ENCODE assay signal across 1 cellular context in the genomic region with DNA sequence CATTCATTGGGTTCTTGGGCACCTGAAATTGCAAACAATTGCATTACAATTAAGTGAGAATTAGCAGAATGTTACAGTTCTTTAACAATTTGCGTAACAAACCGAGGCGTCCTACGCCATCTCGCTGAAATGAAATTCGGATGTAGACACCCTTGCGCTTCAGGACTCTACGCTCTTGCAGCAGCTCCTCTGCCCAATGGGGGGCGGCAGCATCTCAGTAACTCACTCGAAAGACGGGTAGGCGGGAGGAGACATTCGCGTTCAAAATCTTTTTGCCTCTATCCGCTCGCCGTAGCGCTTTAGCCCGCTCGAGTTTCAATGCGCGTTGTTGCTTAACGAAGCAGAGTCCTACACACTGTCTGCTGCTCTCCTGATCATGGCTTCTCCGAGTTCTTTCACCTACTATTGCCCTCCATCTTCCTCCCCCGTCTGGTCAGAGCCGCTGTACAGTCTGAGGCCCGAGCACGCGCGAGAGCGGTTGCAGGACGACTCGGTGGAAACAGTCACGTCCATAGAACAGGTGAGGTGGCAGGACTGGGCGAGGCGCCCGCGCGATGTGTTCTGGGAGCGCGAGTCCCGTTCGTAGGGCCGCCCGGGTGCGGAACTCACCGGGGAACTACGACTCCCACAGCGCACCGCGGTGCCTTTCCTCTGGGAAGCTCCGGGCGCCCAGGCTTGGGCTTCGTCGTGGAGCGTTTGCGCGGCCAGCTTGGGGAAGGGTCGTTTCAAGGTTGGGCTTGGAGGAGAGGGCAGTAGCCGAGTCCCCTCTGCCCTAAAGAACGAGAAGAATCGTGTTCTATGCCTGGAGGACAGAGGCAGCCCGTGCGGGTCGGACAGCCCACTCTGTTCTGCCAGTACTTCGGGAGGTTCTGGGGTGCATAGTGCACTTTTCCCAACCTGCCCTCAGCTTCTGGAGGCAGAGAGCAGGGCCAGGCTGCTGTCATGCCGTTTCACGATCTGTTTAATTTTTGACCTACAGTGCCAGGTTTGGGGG.
A peak's percentile ranks its signal among the peaks of the same experiment; 100 is the strongest.
TF ChIP-seq lines count a peak whose summit lies in the region.

FNTB (plus strand) TSS at position 318 of the 994 bp plus-strand sequence; CDS start at position 377, 59 bp downstream.

TF ChIP-seq in HepG2, 621 proteins besides CTCF, POLR2A, EP300 and RAD21 (continued from another document and continues in another):
- TF ChIP-seq, protein P1, sequence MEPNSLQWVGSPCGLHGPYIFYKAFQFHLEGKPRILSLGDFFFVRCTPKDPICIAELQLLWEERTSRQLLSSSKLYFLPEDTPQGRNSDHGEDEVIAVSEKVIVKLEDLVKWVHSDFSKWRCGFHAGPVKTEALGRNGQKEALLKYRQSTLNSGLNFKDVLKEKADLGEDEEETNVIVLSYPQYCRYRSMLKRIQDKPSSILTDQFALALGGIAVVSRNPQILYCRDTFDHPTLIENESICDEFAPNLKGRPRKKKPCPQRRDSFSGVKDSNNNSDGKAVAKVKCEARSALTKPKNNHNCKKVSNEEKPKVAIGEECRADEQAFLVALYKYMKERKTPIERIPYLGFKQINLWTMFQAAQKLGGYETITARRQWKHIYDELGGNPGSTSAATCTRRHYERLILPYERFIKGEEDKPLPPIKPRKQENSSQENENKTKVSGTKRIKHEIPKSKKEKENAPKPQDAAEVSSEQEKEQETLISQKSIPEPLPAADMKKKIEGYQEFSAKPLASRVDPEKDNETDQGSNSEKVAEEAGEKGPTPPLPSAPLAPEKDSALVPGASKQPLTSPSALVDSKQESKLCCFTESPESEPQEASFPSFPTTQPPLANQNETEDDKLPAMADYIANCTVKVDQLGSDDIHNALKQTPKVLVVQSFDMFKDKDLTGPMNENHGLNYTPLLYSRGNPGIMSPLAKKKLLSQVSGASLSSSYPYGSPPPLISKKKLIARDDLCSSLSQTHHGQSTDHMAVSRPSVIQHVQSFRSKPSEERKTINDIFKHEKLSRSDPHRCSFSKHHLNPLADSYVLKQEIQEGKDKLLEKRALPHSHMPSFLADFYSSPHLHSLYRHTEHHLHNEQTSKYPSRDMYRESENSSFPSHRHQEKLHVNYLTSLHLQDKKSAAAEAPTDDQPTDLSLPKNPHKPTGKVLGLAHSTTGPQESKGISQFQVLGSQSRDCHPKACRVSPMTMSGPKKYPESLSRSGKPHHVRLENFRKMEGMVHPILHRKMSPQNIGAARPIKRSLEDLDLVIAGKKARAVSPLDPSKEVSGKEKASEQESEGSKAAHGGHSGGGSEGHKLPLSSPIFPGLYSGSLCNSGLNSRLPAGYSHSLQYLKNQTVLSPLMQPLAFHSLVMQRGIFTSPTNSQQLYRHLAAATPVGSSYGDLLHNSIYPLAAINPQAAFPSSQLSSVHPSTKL (CRISPR knock-in tag; IDR thresholded peaks at IDR 0.05), result peak; percentile 56
- TF ChIP-seq MYNN (CRISPR knock-in tag; IDR thresholded peaks at IDR 0.05; ENCODE audit: low read depth), result peak; percentile 74; the same call in 1 of the 2 replicates
- no peak for TF ChIP-seq MIER2 (CRISPR knock-in tag; IDR thresholded peaks at IDR 0.05)
- TF ChIP-seq MNT (IDR thresholded peaks at IDR 0.05), result peak; percentile 21
- TF ChIP-seq GTF2F1 (IDR thresholded peaks at IDR 0.05; ENCODE audit: low read length), result no peak
- TF ChIP-seq ZNF225 (CRISPR knock-in tag; IDR thresholded peaks at IDR 0.05), result peak; percentile 81
- peak; percentile 89 for TF ChIP-seq ZFX (CRISPR knock-in tag; IDR thresholded peaks at IDR 0.05; ENCODE audit: low read depth)
- 0 out of 2 replicates have a peak, but pooled peaks have one; percentile 81 for TF ChIP-seq ZNF251 (CRISPR knock-in tag; IDR thresholded peaks at IDR 0.05)
- TF ChIP-seq NBN (conservative IDR thresholded peaks at IDR 0.05), result no peak
- no peak for TF ChIP-seq ZFP62 (CRISPR knock-in tag; IDR thresholded peaks at IDR 0.05)
- TF ChIP-seq JUNB (CRISPR knock-in tag; IDR thresholded peaks at IDR 0.05; ENCODE audit: borderline replicate concordance), result peak; percentile 77; the same call in 1 of the 2 replicates
- TF ChIP-seq THYN1 (CRISPR knock-in tag; IDR thresholded peaks at IDR 0.05; ENCODE audit: borderline replicate concordance, low read depth), result 0 out of 2 replicates have a peak, but pooled peaks have one; percentile 74
- TF ChIP-seq ZSCAN12 (CRISPR knock-in tag; IDR thresholded peaks at IDR 0.05), result no peak
- peak; percentile 91 for TF ChIP-seq ZNF317 (CRISPR knock-in tag; IDR thresholded peaks at IDR 0.05)
- TF ChIP-seq ZNF333 (CRISPR knock-in tag; IDR thresholded peaks at IDR 0.05; ENCODE audit: borderline replicate concordance), result peak; percentile 65
- peak; percentile 96 for TF ChIP-seq ZNF777 (CRISPR knock-in tag; IDR thresholded peaks at IDR 0.05)
- TF ChIP-seq HIVEP1 (CRISPR knock-in tag; IDR thresholded peaks at IDR 0.05), result peak; percentile 48; the same call in 1 of the 2 replicates
- TF ChIP-seq, protein P2, sequence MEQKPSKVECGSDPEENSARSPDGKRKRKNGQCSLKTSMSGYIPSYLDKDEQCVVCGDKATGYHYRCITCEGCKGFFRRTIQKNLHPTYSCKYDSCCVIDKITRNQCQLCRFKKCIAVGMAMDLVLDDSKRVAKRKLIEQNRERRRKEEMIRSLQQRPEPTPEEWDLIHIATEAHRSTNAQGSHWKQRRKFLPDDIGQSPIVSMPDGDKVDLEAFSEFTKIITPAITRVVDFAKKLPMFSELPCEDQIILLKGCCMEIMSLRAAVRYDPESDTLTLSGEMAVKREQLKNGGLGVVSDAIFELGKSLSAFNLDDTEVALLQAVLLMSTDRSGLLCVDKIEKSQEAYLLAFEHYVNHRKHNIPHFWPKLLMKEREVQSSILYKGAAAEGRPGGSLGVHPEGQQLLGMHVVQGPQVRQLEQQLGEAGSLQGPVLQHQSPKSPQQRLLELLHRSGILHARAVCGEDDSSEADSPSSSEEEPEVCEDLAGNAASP (CRISPR knock-in tag; IDR thresholded peaks at IDR 0.05; ENCODE audit: borderline replicate concordance), result no peak; the same call in 1 of the 2 replicates
- TF ChIP-seq FOXO4 (CRISPR knock-in tag; conservative IDR thresholded peaks at IDR 0.05), result 0 out of 2 replicates have a peak, but pooled peaks have one; percentile 61
- TF ChIP-seq ZNF564 (CRISPR knock-in tag; IDR thresholded peaks at IDR 0.05), result no peak; the same call in 1 of the 2 replicates
- TF ChIP-seq MTF2 (CRISPR knock-in tag; IDR thresholded peaks at IDR 0.05; ENCODE audit: borderline replicate concordance), result peak; percentile 42; the same call in 1 of the 2 replicates
- TF ChIP-seq ZMAT5 (CRISPR knock-in tag; IDR thresholded peaks at IDR 0.05; ENCODE audit: borderline replicate concordance, low read depth), result no peak
- TF ChIP-seq, protein P3, sequence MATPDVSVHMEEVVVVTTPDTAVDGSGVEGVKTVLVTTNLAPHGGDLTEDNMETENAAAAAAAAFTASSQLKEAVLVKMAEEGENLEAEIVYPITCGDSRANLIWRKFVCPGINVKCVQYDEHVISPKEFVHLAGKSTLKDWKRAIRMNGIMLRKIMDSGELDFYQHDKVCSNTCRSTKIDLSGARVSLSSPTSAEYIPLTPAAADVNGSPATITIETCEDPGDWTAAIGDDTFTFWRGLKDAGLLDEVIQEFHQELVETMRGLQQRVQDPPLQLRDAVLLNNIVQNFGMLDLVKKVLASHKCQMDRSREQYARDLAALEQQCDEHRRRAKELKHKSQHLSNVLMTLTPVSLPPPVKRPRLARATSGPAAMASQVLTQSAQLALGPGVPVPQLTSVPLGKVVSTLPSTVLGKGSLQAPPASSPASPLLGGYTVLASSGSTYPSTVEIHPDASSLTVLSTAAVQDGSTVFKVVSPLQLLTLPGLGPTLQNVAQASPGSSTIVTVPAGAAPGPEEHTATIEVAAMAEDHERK (CRISPR knock-in tag; IDR thresholded peaks at IDR 0.05; ENCODE audit: low read depth), result 0 out of 2 replicates have a peak, but pooled peaks have one; percentile 37
- TF ChIP-seq KDM6A (CRISPR knock-in tag; IDR thresholded peaks at IDR 0.05; ENCODE audit: low read depth), result no peak
- TF ChIP-seq, protein P4, sequence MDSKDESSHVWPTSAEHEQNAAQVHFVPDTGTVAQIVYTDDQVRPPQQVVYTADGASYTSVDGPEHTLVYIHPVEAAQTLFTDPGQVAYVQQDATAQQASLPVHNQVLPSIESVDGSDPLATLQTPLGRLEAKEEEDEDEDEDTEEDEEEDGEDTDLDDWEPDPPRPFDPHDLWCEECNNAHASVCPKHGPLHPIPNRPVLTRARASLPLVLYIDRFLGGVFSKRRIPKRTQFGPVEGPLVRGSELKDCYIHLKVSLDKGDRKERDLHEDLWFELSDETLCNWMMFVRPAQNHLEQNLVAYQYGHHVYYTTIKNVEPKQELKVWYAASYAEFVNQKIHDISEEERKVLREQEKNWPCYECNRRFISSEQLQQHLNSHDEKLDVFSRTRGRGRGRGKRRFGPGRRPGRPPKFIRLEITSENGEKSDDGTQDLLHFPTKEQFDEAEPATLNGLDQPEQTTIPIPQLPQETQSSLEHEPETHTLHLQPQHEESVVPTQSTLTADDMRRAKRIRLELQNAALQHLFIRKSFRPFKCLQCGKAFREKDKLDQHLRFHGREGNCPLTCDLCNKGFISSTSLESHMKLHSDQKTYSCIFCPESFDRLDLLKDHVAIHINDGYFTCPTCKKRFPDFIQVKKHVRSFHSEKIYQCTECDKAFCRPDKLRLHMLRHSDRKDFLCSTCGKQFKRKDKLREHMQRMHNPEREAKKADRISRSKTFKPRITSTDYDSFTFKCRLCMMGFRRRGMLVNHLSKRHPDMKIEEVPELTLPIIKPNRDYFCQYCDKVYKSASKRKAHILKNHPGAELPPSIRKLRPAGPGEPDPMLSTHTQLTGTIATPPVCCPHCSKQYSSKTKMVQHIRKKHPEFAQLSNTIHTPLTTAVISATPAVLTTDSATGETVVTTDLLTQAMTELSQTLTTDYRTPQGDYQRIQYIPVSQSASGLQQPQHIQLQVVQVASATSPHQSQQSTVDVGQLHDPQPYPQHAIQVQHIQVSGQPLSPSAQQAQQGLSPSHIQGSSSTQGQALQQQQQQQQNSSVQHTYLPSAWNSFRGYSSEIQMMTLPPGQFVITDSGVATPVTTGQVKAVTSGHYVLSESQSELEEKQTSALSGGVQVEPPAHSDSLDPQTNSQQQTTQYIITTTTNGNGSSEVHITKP (CRISPR knock-in tag; IDR thresholded peaks at IDR 0.05; ENCODE audit: low read depth), result no peak
- no peak; the same call in 1 of the 2 replicates for TF ChIP-seq ZNF639 (CRISPR knock-in tag; conservative IDR thresholded peaks at IDR 0.05)
- peak; percentile 64 for TF ChIP-seq ZKSCAN8 (CRISPR knock-in tag; IDR thresholded peaks at IDR 0.05; ENCODE audit: borderline replicate concordance)
- TF ChIP-seq ZBTB21 (CRISPR knock-in tag; IDR thresholded peaks at IDR 0.05), result peak; percentile 23; the same call in 1 of the 2 replicates
- 0 out of 2 replicates have a peak, but pooled peaks have one; percentile 64 for TF ChIP-seq ZHX1 (CRISPR knock-in tag; IDR thresholded peaks at IDR 0.05; ENCODE audit: low read depth)
- TF ChIP-seq ONECUT2 (CRISPR knock-in tag; IDR thresholded peaks at IDR 0.05), result no peak
- TF ChIP-seq ATAD3A (CRISPR knock-in tag; IDR thresholded peaks at IDR 0.05), result no peak
- 0 out of 2 replicates have a peak, but pooled peaks have one; percentile 70 for TF ChIP-seq HOXA5 (CRISPR knock-in tag; IDR thresholded peaks at IDR 0.05)
